Comparison of ENCODE assay signal across 8 cellular contexts in the genomic region with DNA sequence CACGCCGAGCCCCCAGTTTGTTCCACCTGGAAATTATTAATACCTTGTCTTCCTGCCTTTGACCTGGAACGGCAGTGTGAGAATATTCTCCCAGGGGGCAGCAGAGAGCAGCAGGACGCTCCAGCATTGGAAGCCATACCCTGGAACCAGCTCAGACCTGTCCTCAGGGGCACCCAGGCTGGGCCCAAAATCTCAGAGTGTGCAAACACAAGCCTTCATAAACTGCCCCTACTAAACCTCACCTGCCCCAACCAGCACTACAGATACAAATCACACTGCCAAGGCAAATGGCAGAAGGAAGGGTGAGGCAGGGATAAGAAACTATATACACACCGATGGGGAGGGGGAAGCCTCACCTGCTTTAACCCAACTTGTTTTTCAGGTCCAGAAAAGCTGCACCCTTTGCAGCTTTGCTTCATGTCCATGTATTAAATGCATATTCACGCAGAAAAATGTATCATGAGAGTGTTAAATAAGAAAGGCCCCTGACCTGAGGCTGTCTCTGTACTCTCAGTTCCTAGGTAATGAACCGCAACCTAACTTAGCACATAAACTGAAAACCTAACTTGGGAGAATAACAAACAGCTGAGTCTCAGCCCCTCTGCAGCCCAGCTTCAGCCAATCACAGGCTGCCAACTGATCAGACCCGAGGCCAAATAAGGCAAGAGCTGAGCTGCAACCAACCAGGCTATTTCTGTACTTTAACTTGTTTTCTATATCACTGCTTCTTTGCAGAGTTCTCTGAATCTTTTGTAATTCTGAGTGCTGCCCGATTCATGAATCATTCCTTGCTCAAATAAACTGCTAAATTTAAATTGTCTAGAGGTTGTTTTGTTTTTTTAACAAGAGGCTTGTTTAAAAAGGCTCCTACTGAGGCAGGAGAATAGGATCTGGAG.
DNase-seq lines count a peak whose midpoint lies in the region; ATAC-seq and TF ChIP-seq lines count a peak whose summit lies in the region.

No MANE protein-coding gene starts in this region.

- H3K4me1 Mint-ChIP-seq in activated T-helper 1 cell treated with anti-CD3 and anti-CD28 coated beads, Interleukin-12 subunit alpha, Interleukin-12 subunit beta, Interleukin-2, Interleukin-4 antibody, amounts not matched to agents 30 ng/mL and 10 ng/mL and 1 ng/mL, durations not matched to agents 14 hours and 24 hours and 36 hours (ENCODE audit: low read depth): peaks cover 13% of the 10 kb centered on the region

- no peak overlapping the region for H3K4me3 Mint-ChIP-seq in activated T-helper 1 cell treated with anti-CD3 and anti-CD28 coated beads, Interleukin-12 subunit alpha, Interleukin-12 subunit beta, Interleukin-2, Interleukin-4 antibody, amounts not matched to agents 30 ng/mL and 10 ng/mL and 1 ng/mL, durations not matched to agents 14 hours and 24 hours and 36 hours

- peak overlapping the region; percentile 50 for H3K4me2 ChIP-seq in PC-9

- H3F3A ChIP-seq in PC-9 (ENCODE audit: insufficient read depth, low read depth): peaks cover 4% of the 10 kb centered on the region; the same call in 1 of the 2 replicates

- H3K9me3 ChIP-seq in HUES6 (ENCODE audit: control insufficient read depth, insufficient read depth, low read depth, low read length): no peaks in the 10 kb centered on the region
- no peaks in the 10 kb centered on the region for H3K9me3 ChIP-seq in PC-9 (ENCODE audit: insufficient read depth, low read depth)

- H4K20me1 ChIP-seq in PC-9 (ENCODE audit: insufficient read depth): no peaks in the 10 kb centered on the region

- H3K27ac Mint-ChIP-seq in activated T-helper 1 cell treated with anti-CD3 and anti-CD28 coated beads, Interleukin-12 subunit alpha, Interleukin-12 subunit beta, Interleukin-2, Interleukin-4 antibody, amounts not matched to agents 30 ng/mL and 10 ng/mL and 1 ng/mL, durations not matched to agents 14 hours and 24 hours and 36 hours: no peak overlapping the region

- peak overlapping the region; percentile 21; the same call in 1 of the 2 replicates for H3K4me3 ChIP-seq in HUES6 (ENCODE audit: low read depth, low read length)
- no peak overlapping the region for H3K4me3 ChIP-seq in PC-9

- BruUV-seq in PC-9 (replicated peaks; lab: Mats Ljungman, UMichigan): no TSS peak

- DNase-seq in EH (ENCODE audit: low read depth) (peak; percentile 79), PC-9 (peak; percentile 66 to 70), glomerular visceral epithelial cell (ENCODE audit: extremely low spot score) (peak; percentile 61), putamen (ENCODE audit: low spot score) (peak; percentile 10), mesenteric fat pad (ENCODE audit: low spot score) (no peak)
- DNase-seq in activated T-helper 1 cell treated with anti-CD3 and anti-CD28 coated beads, Interleukin-12 subunit alpha, Interleukin-12 subunit beta, Interleukin-2, Interleukin-4 antibody, amounts not matched to agents 30 ng/mL and 10 ng/mL and 1 ng/mL, durations not matched to agents 14 hours and 24 hours and 36 hours (ENCODE audit: low spot score): peak; percentile 24

- peak; percentile 84 for TF ChIP-seq CTCF in PC-9 (conservative IDR thresholded peaks at IDR 0.05)

- H3K79me2 ChIP-seq in PC-9 (ENCODE audit: low read depth): no peaks in the 10 kb centered on the region

- peaks cover 10% of the 10 kb centered on the region for H3K4me1 ChIP-seq in HUES6 (ENCODE audit: control insufficient read depth, insufficient read depth, low read length)
- peaks cover 19% of the 10 kb centered on the region for H3K4me1 ChIP-seq in PC-9 (replicated peaks; ENCODE audit: insufficient read depth)

- H2AFZ ChIP-seq in PC-9: peak overlapping the region; percentile 26; the same call in 1 of the 2 replicates

- no peaks in the 10 kb centered on the region for H3K9me3 Mint-ChIP-seq in activated T-helper 1 cell treated with anti-CD3 and anti-CD28 coated beads, Interleukin-12 subunit alpha, Interleukin-12 subunit beta, Interleukin-2, Interleukin-4 antibody, amounts not matched to agents 30 ng/mL and 10 ng/mL and 1 ng/mL, durations not matched to agents 14 hours and 24 hours and 36 hours

- ATAC-seq in GM21529 (IDR thresholded peaks at IDR 0.05; ENCODE audit: unreplicated experiment): peak; percentile 96

- H3K27me3 ChIP-seq in HUES6 (ENCODE audit: control insufficient read depth, insufficient read depth, low read length) (no peaks in the 10 kb centered on the region), PC-9 (ENCODE audit: insufficient read depth, low read depth) (no peaks in the 10 kb centered on the region)

- no peaks in the 10 kb centered on the region for H3K9me2 ChIP-seq in PC-9 (ENCODE audit: insufficient read depth)

- H3K27me3 Mint-ChIP-seq in activated T-helper 1 cell treated with anti-CD3 and anti-CD28 coated beads, Interleukin-12 subunit alpha, Interleukin-12 subunit beta, Interleukin-2, Interleukin-4 antibody, amounts not matched to agents 30 ng/mL and 10 ng/mL and 1 ng/mL, durations not matched to agents 14 hours and 24 hours and 36 hours (ENCODE audit: insufficient read depth): no peaks in the 10 kb centered on the region

- POLR2A ChIA-PET in PC-9 (lab: Charles Lee; ENCODE audit: unreplicated experiment): interaction anchor here (0.6 to 1.0 kb wide), 5 partner anchors 33 to 223 kb away, joined by 3 to 33 read pairs (median 6); no protein-coding TSS in a partner anchor

- H3K27ac ChIP-seq in HUES6 (ENCODE audit: low read depth, low read length) (peak overlapping the region; percentile 74; the same call in 1 of the 2 replicates), PC-9 (peak overlapping the region; percentile 44)

- peak overlapping the region; percentile 72 for H3K9ac ChIP-seq in HUES6 (ENCODE audit: low read length)

- intact Hi-C loops in PC-9 (cut with micrococcal nuclease; ENCODE audit: unreplicated experiment): loop anchor here (1.0 to 5.0 kb wide), 4 partner anchors 93 to 1090 kb away; no protein-coding TSS in a partner anchor
- intact Hi-C loops in activated T-helper 1 cell treated with anti-CD3 and anti-CD28 coated beads, Interleukin-12 subunit alpha, Interleukin-12 subunit beta, Interleukin-2, Interleukin-4 antibody, amounts not matched to agents 30 ng/mL and 10 ng/mL and 1 ng/mL, durations not matched to agents 14 hours and 24 hours and 36 hours (cut with micrococcal nuclease): loop anchor here (1.0 kb wide), 1 partner anchor 166 kb away; no protein-coding TSS in a partner anchor

- no peaks in the 10 kb centered on the region for H3K36me3 ChIP-seq in HUES6 (ENCODE audit: control insufficient read depth, insufficient read depth, low read length)
- H3K36me3 ChIP-seq in PC-9 (ENCODE audit: low read depth): no peaks in the 10 kb centered on the region

- CTCF ChIA-PET in PC-9 (lab: Charles Lee): interaction anchor here (0.7 to 1.9 kb wide), 8 partner anchors 23 to 167 kb away, joined by 3 to 7 read pairs (median 4); no protein-coding TSS in a partner anchor

- H3K36me3 Mint-ChIP-seq in activated T-helper 1 cell treated with anti-CD3 and anti-CD28 coated beads, Interleukin-12 subunit alpha, Interleukin-12 subunit beta, Interleukin-2, Interleukin-4 antibody, amounts not matched to agents 30 ng/mL and 10 ng/mL and 1 ng/mL, durations not matched to agents 14 hours and 24 hours and 36 hours (ENCODE audit: low read depth): no peaks in the 10 kb centered on the region
